ENCODE assay signal across 17 cellular contexts in genomic region chr9:18543406-18543965, GRCh38.
DNase-seq lines count a peak whose midpoint lies in the region; ATAC-seq, FAIRE-seq and TF ChIP-seq lines count a peak whose summit lies in the region.
"Had no signal": no experiment of that assay in that cellular context is flagged by ENCODE, and none has a peak within 500 bp of the region (broad histone marks: within the 10 kb centered on the region; RNA-seq: fewer than 3 reads in every experiment).

No MANE protein-coding gene starts in this region.

- DNase-seq in BE2C (peak; percentile 24), NCI-H226 (peak; percentile 67), mesothelial cell of epicardium (ENCODE audit: low spot score in 2 of 2, unreplicated experiment in 2 of 2) (peak in 1 of 2 experiments; percentile 43), KG1 (lab: John Stamatoyannopoulos, UW) (no peak), Calu3 (no peak)
- DNase-seq in activated CD4-positive, CD25-positive, alpha-beta regulatory T cell treated with anti-CD3 and anti-CD28 coated beads, Interleukin-2, amount 50 U/mL, for 72 hours = no peak
- DNase-seq: activated CD4-positive, alpha-beta T cell treated with anti-CD3 and anti-CD28 coated beads, Interleukin-2, amount 50 U/mL, for 1 hour; activated gamma-delta T cell; CD4-positive, CD25-positive, alpha-beta regulatory T cell; colonic mucosa; head of caudate nucleus; NCI-H2081 treated with DMSO at 0.1 percent for 48 hours; stimulated activated CD4-positive, alpha-beta T cell treated with anti-CD3 and anti-CD28 coated beads, Interleukin-4, amount 100 ng/mL, for 4 hours; stimulated activated naive CD4-positive, alpha-beta T cell treated with Interleukin-2 at 50 U/mL for 16 hours had no signal

- H3K27ac Mint-ChIP-seq in mesothelial cell of epicardium (peak overlapping the region; percentile 68), Calu3 (ENCODE audit: unreplicated experiment) (no peak overlapping the region)
- H3K27ac Mint-ChIP-seq: CD4-positive, CD25-positive, alpha-beta regulatory T cell; memory B cell had no signal

- H3K9me3 ChIP-seq in BE2C = no peaks in the 10 kb centered on the region; the same call in 1 of the 2 replicates
- H3K9me3 ChIP-seq: colonic mucosa had no signal

- peaks cover 1% of the 10 kb centered on the region for H3K36me3 Mint-ChIP-seq in mesothelial cell of epicardium
- no peaks in the 10 kb centered on the region for H3K36me3 Mint-ChIP-seq in Calu3 (ENCODE audit: insufficient read depth, unreplicated experiment)
- H3K36me3 Mint-ChIP-seq: CD4-positive, CD25-positive, alpha-beta regulatory T cell; memory B cell had no signal

- H3K27me3 Mint-ChIP-seq in mesothelial cell of epicardium (ENCODE audit: low read depth) (no peaks in the 10 kb centered on the region), Calu3 (ENCODE audit: unreplicated experiment) (peaks cover 22% of the 10 kb centered on the region)
- H3K27me3 Mint-ChIP-seq: CD4-positive, CD25-positive, alpha-beta regulatory T cell; memory B cell had no signal

- H3K4me1 Mint-ChIP-seq in mesothelial cell of epicardium (peaks cover 46% of the 10 kb centered on the region), Calu3 (ENCODE audit: low read depth, unreplicated experiment) (peaks cover 9% of the 10 kb centered on the region)
- H3K4me1 Mint-ChIP-seq: CD4-positive, CD25-positive, alpha-beta regulatory T cell; memory B cell had no signal

- no peak overlapping the region for H3K4me3 ChIP-seq in BE2C (ENCODE audit: low read depth, low read length)
- H3K4me3 ChIP-seq: colonic mucosa had no signal

- TF ChIP-seq CTCF in BE2C (IDR thresholded peaks at IDR 0.05; ENCODE audit: low read depth, low read length) (no peak), mesothelial cell of epicardium (IDR thresholded peaks at IDR 0.05; ENCODE audit: unreplicated experiment) (no peak), Calu3 (IDR thresholded peaks at IDR 0.05; ENCODE audit: unreplicated experiment) (no peak)

- CTCF ChIA-PET in Calu3 (lab: Charles Lee) = no interaction called here

- ATAC-seq in HG02885 (IDR thresholded peaks at IDR 0.05; ENCODE audit: poor library complexity, unreplicated experiment) = no peak

- no peaks in the 10 kb centered on the region for H3K36me3 ChIP-seq in BE2C
- H3K36me3 ChIP-seq: colonic mucosa had no signal

- BruUV-seq in Calu3 (replicated peaks; lab: Mats Ljungman, UMichigan) = no TSS peak

- no peaks in the 10 kb centered on the region for H3K27me3 ChIP-seq in BE2C
- H3K27me3 ChIP-seq: colonic mucosa had no signal

- H3K4me1 ChIP-seq in BE2C = no peaks in the 10 kb centered on the region; the same call in 1 of the 2 replicates
- H3K4me1 ChIP-seq: colonic mucosa had no signal

- peaks cover 2% of the 10 kb centered on the region for H3K9me3 Mint-ChIP-seq in mesothelial cell of epicardium
- H3K9me3 Mint-ChIP-seq in Calu3 (ENCODE audit: low read depth, unreplicated experiment) = no peaks in the 10 kb centered on the region
- H3K9me3 Mint-ChIP-seq: memory B cell had no signal

- intact Hi-C loops in Calu3 (cut with micrococcal nuclease; ENCODE audit: unreplicated experiment) = no loop called here

- peak; percentile 74 for FAIRE-seq in endometrium (lab: Jason Lieb, UNC)

- H3K4me3 Mint-ChIP-seq in mesothelial cell of epicardium (no peak overlapping the region), Calu3 (ENCODE audit: low read depth, unreplicated experiment) (no peak overlapping the region)
- H3K4me3 Mint-ChIP-seq: CD4-positive, CD25-positive, alpha-beta regulatory T cell; memory B cell had no signal

Comparison
In these comparisons a context has a peak if more than half of its experiments do, and no peak if none do; other contexts are left out.
1. DNase-seq: peak in BE2C (single experiment) and NCI-H226 (single experiment); none in KG1 (single experiment), activated CD4-positive, CD25-positive, alpha-beta regulatory T cell treated with anti-CD3 and anti-CD28 coated beads, Interleukin-2, amount 50 U/mL, for 72 hours (single experiment) and Calu3 (single experiment).